In the genomic region with DNA sequence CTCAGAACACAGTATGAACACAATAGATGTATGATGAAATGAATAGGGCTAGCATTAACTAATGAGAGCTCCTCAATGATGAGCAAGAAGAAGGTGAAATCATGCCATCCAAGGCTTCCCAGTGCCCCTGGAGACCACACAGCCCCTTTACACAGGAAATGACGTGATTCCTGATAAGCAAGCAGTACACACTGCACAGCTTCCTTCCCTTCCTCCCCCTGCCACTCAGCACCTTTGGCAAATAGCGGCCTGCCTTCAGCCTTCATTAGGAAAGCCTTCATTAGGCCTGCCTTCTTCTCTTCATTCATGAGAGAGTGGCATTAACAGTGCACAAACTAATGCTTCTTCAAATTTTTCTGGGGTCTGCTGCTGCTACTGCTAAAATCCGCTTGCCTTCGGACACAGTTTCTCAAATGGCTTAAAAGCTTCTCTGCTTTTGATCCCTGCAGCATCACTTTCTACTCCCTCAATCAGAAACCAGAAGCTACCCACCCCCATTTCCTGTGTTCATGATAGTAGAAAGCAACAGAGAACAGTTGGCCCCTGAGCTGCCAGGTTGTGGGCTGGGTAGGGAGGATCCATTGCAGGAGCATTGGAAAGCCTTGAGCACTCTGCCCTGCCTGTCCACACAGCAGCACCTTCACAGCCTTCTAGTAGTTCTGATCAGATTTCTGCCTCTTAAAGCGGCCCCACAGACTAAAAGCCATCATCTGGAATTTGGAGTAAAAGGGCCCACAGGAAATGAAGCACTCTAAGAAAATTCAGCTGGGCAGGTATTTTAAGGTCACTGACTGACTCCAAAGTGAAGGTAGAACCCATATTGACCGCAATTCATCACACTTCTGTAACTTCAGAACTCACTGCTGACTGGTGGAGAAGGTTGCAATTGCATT, we compare ENCODE assay signal across 8 cellular contexts.
DNase-seq lines count a peak whose midpoint lies in the region; ATAC-seq, FAIRE-seq and TF ChIP-seq lines count a peak whose summit lies in the region.

No MANE protein-coding gene starts in this region.

- CTCF ChIA-PET in GM12878 (lab: Yijun Ruan, JAX), result interaction anchor here (0.6 to 3.3 kb wide), 22 partner anchors 8 to 1191 kb away, joined by 3 to 41 read pairs (median 5); partner anchors contain the start of gene BORCS5

- peaks cover 5 to 10% of the 10 kb centered on the region in 2 experiments; a peak in 3 of 4 replicates for H3K4me1 Mint-ChIP-seq in H9

- H3K23me2 ChIP-seq in H9 (ENCODE audit: insufficient read length, low read depth, low read length, poor library complexity, severe bottlenecking), result no peaks in the 10 kb centered on the region

- H3K9me3 ChIP-seq in H9 (ENCODE audit: control insufficient read depth, low read depth, low read length), result no peaks in the 10 kb centered on the region
- no peaks in the 10 kb centered on the region for H3K9me3 ChIP-seq in OCI-LY3 (ENCODE audit: insufficient read depth, low read length)
- no peaks in the 10 kb centered on the region for H3K9me3 ChIP-seq in GM12878 (replicated peaks; ENCODE audit: control insufficient read depth, insufficient read depth, low read length)

- no peak for TF ChIP-seq RAD21 in GM12878 (IDR thresholded peaks at IDR 0.05; ENCODE audit: insufficient read depth, low read depth, low read length)

- H3T11ph ChIP-seq in H9 (ENCODE audit: low read length), result no peak overlapping the region

- H3K27ac ChIP-seq in H9 (ENCODE audit: insufficient read length, low read depth, low read length), result no peak overlapping the region
- H3K27ac ChIP-seq in OCI-LY3 (ENCODE audit: low read length), result no peak overlapping the region
- H3K27ac ChIP-seq in GM12878 (ENCODE audit: control insufficient read depth, insufficient read depth), result peak overlapping the region; percentile 94

- H3K4me1 ChIP-seq in H9 (ENCODE audit: insufficient read depth, low read length) (peaks cover 11% of the 10 kb centered on the region; the same call in 1 of the 2 replicates), OCI-LY3 (ENCODE audit: low read length) (peaks cover 17% of the 10 kb centered on the region), GM12878 (ENCODE audit: control insufficient read depth, insufficient read depth, low read length) (peaks cover 27% of the 10 kb centered on the region)

- no peak overlapping the region for H2BK15ac ChIP-seq in H9 (ENCODE audit: low read depth, low read length)

- H3K18ac ChIP-seq in H9 (ENCODE audit: insufficient read length, low read depth, low read length), result no peak overlapping the region

- no peaks in the 10 kb centered on the region for H3K36me3 Mint-ChIP-seq in H9 (ENCODE audit: insufficient read depth in 1 of 3, low read depth in 3 of 3)

- peak; percentile 65 for TF ChIP-seq POLR2A in GM12878 (IDR thresholded peaks at IDR 0.05; ENCODE audit: low read depth, low read length)

- no peak overlapping the region for H2BK20ac ChIP-seq in H9 (ENCODE audit: low read depth, low read length, poor library complexity, severe bottlenecking)

- H3K4me3 Mint-ChIP-seq in H9, result no peak overlapping the region

- POLR2A ChIA-PET in GM12878 (lab: Charles Lee), result interaction anchor here (0.6 to 3.1 kb wide), 10 partner anchors 10 to 1183 kb away, joined by 3 to 18 read pairs (median 6); no protein-coding TSS in a partner anchor

- no peak overlapping the region for H3K4me2 ChIP-seq in H9 (ENCODE audit: insufficient read depth, insufficient read length, low read length)
- H3K4me2 ChIP-seq in OCI-LY3 (ENCODE audit: low read length), result peak overlapping the region; percentile 36
- peak overlapping the region; percentile 86 for H3K4me2 ChIP-seq in GM12878 (ENCODE audit: control insufficient read depth, insufficient read depth)

- 0 out of 4 replicates have a peak, but pooled peaks of 1 of the 2 experiments have one; percentile 30 for TF ChIP-seq EP300 in GM12878 (IDR thresholded peaks at IDR 0.05; ENCODE audit: borderline replicate concordance in 1 of 2, control insufficient read depth in 1 of 2, low read depth in 2 of 2, low read length in 2 of 2)

- SMC1A ChIA-PET in GM12878 (lab: Charles Lee; ENCODE audit: uncharacterized antibody, unreplicated experiment), result interaction anchor here (0.6 to 4.8 kb wide), 37 partner anchors 9 to 1766 kb away, joined by 3 to 47 read pairs (median 4); no protein-coding TSS in a partner anchor

- H2AFZ ChIP-seq in H9 (ENCODE audit: low read length) (no peak overlapping the region), OCI-LY3 (ENCODE audit: low read depth, low read length) (peak overlapping the region; percentile 29; the same call in 1 of the 2 replicates), GM12878 (ENCODE audit: control insufficient read depth, low read depth, low read length) (peak overlapping the region; percentile 42)

- H3K14ac ChIP-seq in H9 (ENCODE audit: insufficient read depth, low read length), result no peak overlapping the region

- H3K36me3 ChIP-seq in OCI-LY3 (replicated peaks; ENCODE audit: low read depth, low read length) (no peaks in the 10 kb centered on the region), GM12878 (ENCODE audit: control insufficient read depth in 2 of 2, insufficient read depth in 2 of 2, low read length in 1 of 2) (no peaks in the 10 kb centered on the region)

- no peak overlapping the region for H3K9ac ChIP-seq in H9 (ENCODE audit: extremely low read depth, insufficient read length, low read length)
- H3K9ac ChIP-seq in OCI-LY3 (ENCODE audit: low read length), result no peak overlapping the region
- peak overlapping the region; percentile 61 for H3K9ac ChIP-seq in GM12878 (ENCODE audit: control insufficient read depth, insufficient read depth, low read length)

- H3K27me3 Mint-ChIP-seq in H9 (ENCODE audit: low read depth), result peaks cover 2% of the 10 kb centered on the region; the same call in 1 of the 2 replicates

- no peak overlapping the region for H3K4me3 ChIP-seq in OCI-LY3 (ENCODE audit: low read length)
- H3K4me3 ChIP-seq in GM12878, result peak overlapping the region; percentile 31; the same call in 1 of the 2 replicates

- peak overlapping the region in 2 of 3 experiments; percentile 12 to 70; a peak in 2 of 7 replicates for H3K27ac Mint-ChIP-seq in H9

- H3K9me3 Mint-ChIP-seq in H9, result no peaks in the 10 kb centered on the region

- H2BK5ac ChIP-seq in H9 (ENCODE audit: insufficient read length, low read length), result no peak overlapping the region

- H4K5ac ChIP-seq in H9 (ENCODE audit: insufficient read length, low read depth, low read length), result no peak overlapping the region

- in situ Hi-C loops in GM12878 (cut with MboI), result no loop called here

- intact Hi-C loops in GM12878 (cut with micrococcal nuclease; ENCODE audit: unreplicated experiment), result loop anchor here (1.0 to 2.0 kb wide), 2 partner anchors 20 to 45 kb away; no protein-coding TSS in a partner anchor

- H3K27me3 ChIP-seq in H9 (ENCODE audit: insufficient read depth, low read length), result no peaks in the 10 kb centered on the region
- no peaks in the 10 kb centered on the region for H3K27me3 ChIP-seq in OCI-LY3 (ENCODE audit: low read depth, low read length)
- no peaks in the 10 kb centered on the region for H3K27me3 ChIP-seq in GM12878 (replicated peaks in 1 of 2; ENCODE audit: control insufficient read depth in 2 of 2, insufficient read depth in 2 of 2, low read length in 1 of 2)

- DNase-seq in GM18507 (ENCODE audit: extremely low spot score, insufficient read length, low read depth), result peak; percentile 42
- no peak for DNase-seq in H9
- peak; percentile 78 for DNase-seq in GM12878 (ENCODE audit: low read depth, low spot score)
- peak; percentile 10 for DNase-seq in stimulated activated CD8-positive, alpha-beta memory T cell treated with anti-CD3 and anti-CD28 coated beads, Interleukin-12 subunit alpha, Interleukin-12 subunit beta, amount 100 ng/mL, for 4 hours (ENCODE audit: low read depth)
- DNase-seq in midbrain (lab: John Stamatoyannopoulos, UW), result no peak
- DNase-seq in glomerular visceral epithelial cell (ENCODE audit: extremely low spot score), result no peak
- no peak for DNase-seq in nucleus accumbens (lab: John Stamatoyannopoulos, UW)

- FAIRE-seq in GM18507 (lab: Jason Lieb, UNC) (peak; percentile 90), GM12878 (lab: Jason Lieb, UNC) (peak; percentile 96)

- WGBS in H9 (ENCODE audit: extremely low coverage, insufficient read length, low lambda C conversion rate), result no CpG with 5 or more reads among the region's 6 CpGs
- WGBS in GM12878 (ENCODE audit: insufficient coverage, insufficient replicate concordance, low lambda C conversion rate, missing lambda C conversion rate), result under 1% methylated on average over 6 of the region's 6 CpGs

- H4K91ac ChIP-seq in H9 (ENCODE audit: insufficient read length, low read depth, low read length), result no peak overlapping the region

- BruUV-seq in GM12878 (replicated peaks; lab: Mats Ljungman, UMichigan), result no TSS peak

- RAD21 ChIA-PET in GM12878 (lab: Charles Lee; ENCODE audit: unreplicated experiment), result interaction anchor here (0.6 to 2.8 kb wide), 27 partner anchors 9 to 488 kb away, joined by 3 to 34 read pairs (median 4); partner anchors contain the start of genes ETV6 and SMIM10L1

- no peak overlapping the region for H4K8ac ChIP-seq in H9 (replicated peaks; ENCODE audit: insufficient read length, low read depth, low read length)

- H4K20me1 ChIP-seq in H9 (ENCODE audit: control insufficient read depth, insufficient read depth, insufficient read length) (peaks cover under 1% of the 10 kb centered on the region), OCI-LY3 (ENCODE audit: insufficient read depth, low read length) (no peaks in the 10 kb centered on the region), GM12878 (ENCODE audit: control insufficient read depth, insufficient read depth) (no peaks in the 10 kb centered on the region)

- H2BK12ac ChIP-seq in H9 (ENCODE audit: insufficient read length, low read depth, low read length), result no peak overlapping the region

- TF ChIP-seq CTCF in H9 (conservative IDR thresholded peaks at IDR 0.05), result no peak
- TF ChIP-seq CTCF in OCI-LY3 (IDR thresholded peaks at IDR 0.05; ENCODE audit: low read depth, low read length), result no peak
- TF ChIP-seq CTCF in GM12878 (IDR thresholded peaks at IDR 0.05 in 2 of 3, conservative IDR thresholded peaks at IDR 0.05 in 1 of 3; ENCODE audit: control insufficient read depth in 2 of 3, extremely low read depth in 1 of 3, insufficient read depth in 1 of 3, low read depth in 3 of 3, low read length in 3 of 3), result peak in 2 of 3 experiments; percentile 39 to 44; a peak in 2 of 6 replicates

- H3K79me2 ChIP-seq in H9 (ENCODE audit: insufficient read depth, low read length) (no peaks in the 10 kb centered on the region), OCI-LY3 (ENCODE audit: low read length) (no peaks in the 10 kb centered on the region), GM12878 (ENCODE audit: control insufficient read depth, insufficient read depth, low read length) (no peaks in the 10 kb centered on the region)

- no peak overlapping the region for H3K23ac ChIP-seq in H9 (ENCODE audit: insufficient read length, low read depth, low read length)

- no peak overlapping the region for H2AK5ac ChIP-seq in H9 (ENCODE audit: insufficient read length, low read length)

- no peak overlapping the region for H2BK120ac ChIP-seq in H9 (ENCODE audit: low read depth, low read length, poor library complexity, severe bottlenecking)

- no peak overlapping the region for H3K56ac ChIP-seq in H9 (ENCODE audit: insufficient read length, low read depth, low read length)

- H3K4ac ChIP-seq in H9 (ENCODE audit: low read depth, low read length), result no peak overlapping the region

- ATAC-seq in GM12878, result peak; percentile 90

- H3K79me1 ChIP-seq in H9 (ENCODE audit: insufficient read depth, low read depth, low read length, poor library complexity, severe bottlenecking), result no peaks in the 10 kb centered on the region

Comparison
In these comparisons a context has a peak if more than half of its experiments do, and no peak if none do; other contexts are left out.
1. DNase-seq: peak in GM18507 (single experiment), GM12878 (single experiment) and stimulated activated CD8-positive, alpha-beta memory T cell treated with anti-CD3 and anti-CD28 coated beads, Interleukin-12 subunit alpha, Interleukin-12 subunit beta, amount 100 ng/mL, for 4 hours (single experiment); none in H9 (single experiment), midbrain (single experiment), glomerular visceral epithelial cell (single experiment) and nucleus accumbens (0 of 56).
2. CTCF ChIP-seq: peak in GM12878 (2 of 3); none in H9 (single experiment) and OCI-LY3 (single experiment).